15 cellular contexts compared by ENCODE assay signal in genomic region chr7:5394264-5395105, GRCh38. TPM values are rescaled to one million over a fixed set of nuclear protein-coding genes. Genes with fewer than 3 reads are reported as not detected.
DNase-seq lines count a peak whose midpoint lies in the region; ATAC-seq, FAIRE-seq and TF ChIP-seq lines count a peak whose summit lies in the region.
"Had no signal": no experiment of that assay in that cellular context is flagged by ENCODE, and none has a peak within 500 bp of the region (broad histone marks: within the 10 kb centered on the region; RNA-seq: fewer than 3 reads in every experiment).

No MANE protein-coding gene starts in this region.

- H4K20me1 ChIP-seq in HepG2 (ENCODE audit: insufficient read depth, low read length) = peaks cover 51% of the 10 kb centered on the region; the same call in 1 of the 2 replicates

- H2AFZ ChIP-seq in HepG2 (ENCODE audit: low read length) = no peak overlapping the region

- H3K4me2 ChIP-seq in HepG2 (ENCODE audit: low read depth, low read length) = no peak overlapping the region
- H3K4me2 ChIP-seq: smooth muscle cell had no signal

- H3K4me3 ChIP-seq in HepG2 (replicated peaks in 1 of 3; ENCODE audit: insufficient read depth in 1 of 3, low read depth in 2 of 3, low read length in 3 of 3) (no peak overlapping the region), right lobe of liver (no peak overlapping the region), lower lobe of right lung (no peak overlapping the region), coronary artery (no peak overlapping the region)
- H3K4me3 ChIP-seq: pancreas, smooth muscle cell had no signal

- H3K36me3 ChIP-seq in HepG2 (replicated peaks in 1 of 2; ENCODE audit: control insufficient read depth in 1 of 2, insufficient read depth in 2 of 2, low read length in 2 of 2) (peaks cover 21 to 43% of the 10 kb centered on the region in 2 experiments), right lobe of liver (peaks cover 0 to 46% (median 21%) of the 10 kb centered on the region in 4 donors), lower lobe of right lung (peaks cover 49% of the 10 kb centered on the region)

- no peaks in the 10 kb centered on the region for H3K4me1 ChIP-seq in HepG2 (ENCODE audit: insufficient read depth, low read length)
- peaks cover 0 to 13% (median 0%) of the 10 kb centered on the region in 4 donors for H3K4me1 ChIP-seq in right lobe of liver
- peaks cover 34% of the 10 kb centered on the region for H3K4me1 ChIP-seq in lower lobe of right lung

- H3K9me3 Mint-ChIP-seq in T-cell = no peaks in the 10 kb centered on the region
- H3K9me3 Mint-ChIP-seq: stimulated activated naive CD8-positive, alpha-beta T cell treated with anti-CD3 and anti-CD28 coated beads, Interleukin-15, Interleukin-2, amounts not matched to agents 100 ng/mL and 50 ng/mL, for 24 hours had no signal

- no peaks in the 10 kb centered on the region for H3K27me3 Mint-ChIP-seq in T-cell
- H3K27me3 Mint-ChIP-seq: stimulated activated naive CD8-positive, alpha-beta T cell treated with anti-CD3 and anti-CD28 coated beads, Interleukin-15, Interleukin-2, amounts not matched to agents 100 ng/mL and 50 ng/mL, for 24 hours had no signal

- H3K27ac Mint-ChIP-seq in T-cell = no peak overlapping the region
- H3K27ac Mint-ChIP-seq: stimulated activated naive CD8-positive, alpha-beta T cell treated with anti-CD3 and anti-CD28 coated beads, Interleukin-15, Interleukin-2, amounts not matched to agents 100 ng/mL and 50 ng/mL, for 24 hours had no signal

- DNase-seq in HepG2 (ENCODE audit: low spot score) (no peak), right lobe of liver (no peak), T-cell (no peak), lower lobe of right lung (no peak), coronary artery (ENCODE audit: low spot score) (no peak), NOMO-1 treated with dmso at 0.1 percent for 144 hours (lab: John Stamatoyannopoulos, UW; ENCODE audit: unreplicated experiment) (no peak), GM19239 (ENCODE audit: insufficient read length, low spot score) (no peak)
- DNase-seq: activated T-cell treated with anti-CD3 and anti-CD28 coated beads, Interleukin-2, amount 50 U/mL, for 1 hour; foreskin melanocyte; NCI-H1694 treated with DMSO at 0.1 percent for 48 hours; pancreas had no signal

- BruUV-seq in HepG2 (replicated peaks; lab: Mats Ljungman, UMichigan) = no TSS peak

- intact Hi-C loops in HepG2 (cut with micrococcal nuclease; ENCODE audit: unreplicated experiment) (no loop called here), right lobe of liver (cut with DNase I) (no loop called here), lower lobe of right lung (cut with DNase I) (no loop called here)

- TF ChIP-seq POLR2A in HepG2 (IDR thresholded peaks at IDR 0.05; ENCODE audit: insufficient read depth in 1 of 2, low read depth in 2 of 2, low read length in 2 of 2) (no peak), right lobe of liver (IDR thresholded peaks at IDR 0.05) (no peak)

- H3K79me2 ChIP-seq in HepG2 (ENCODE audit: insufficient read depth, low read length) = peaks cover 30% of the 10 kb centered on the region

- POLR2A ChIA-PET in HepG2 (lab: Yijun Ruan, JAX) = interaction anchor here (1.1 kb wide), 1 partner anchor 10 kb away, joined by 3 read pairs; no protein-coding TSS in a partner anchor
- POLR2A ChIA-PET in T-cell (lab: Charles Lee) = no interaction called here

- H3K9me3 ChIP-seq in HepG2 (ENCODE audit: low read length) (no peaks in the 10 kb centered on the region), right lobe of liver (no peaks in the 10 kb centered on the region), lower lobe of right lung (no peaks in the 10 kb centered on the region)
- H3K9me3 ChIP-seq: pancreas had no signal

- in situ Hi-C loops in HepG2 (cut with HindIII; ENCODE audit: extremely low pct_ligation_motif_present, low pct_unique_long_range_greater_than_20kb) = no loop called here

- peak overlapping the region in 2 of 3 donors; percentile 45 to 77 for H3K4me3 Mint-ChIP-seq in T-cell

- ATAC-seq in HepG2 = no peak
- no peak for ATAC-seq in right lobe of liver
- no peak for ATAC-seq in T-cell (replicated peaks in 1 of 4)
- no peak for ATAC-seq in lower lobe of right lung
- no peak for ATAC-seq in GM18909 (IDR thresholded peaks at IDR 0.05; ENCODE audit: poor library complexity, unreplicated experiment)
- ATAC-seq: pancreas had no signal

- no peaks in the 10 kb centered on the region for H3K27me3 ChIP-seq in HepG2 (ENCODE audit: control insufficient read depth in 1 of 2, insufficient read depth in 2 of 2, low read length in 2 of 2)
- H3K27me3 ChIP-seq in right lobe of liver = no peaks in the 10 kb centered on the region
- no peaks in the 10 kb centered on the region for H3K27me3 ChIP-seq in lower lobe of right lung (ENCODE audit: low read depth)
- H3K27me3 ChIP-seq: pancreas had no signal

- TF ChIP-seq EP300 in HepG2 (IDR thresholded peaks at IDR 0.05; ENCODE audit: low read depth in 2 of 2, low read length in 2 of 2) (no peak), HepG2 (CRISPR knock-in tag; IDR thresholded peaks at IDR 0.05; ENCODE audit: borderline replicate concordance) (no peak)

- CTCF ChIA-PET in HepG2 (lab: Yijun Ruan, JAX; ENCODE audit: low intra/inter-chr PET ratio, low total read pairs) (no interaction called here), T-cell (lab: Charles Lee) (interaction anchor here in 1 of 2 donors (0.7 kb wide), 1 partner anchor 341 kb away, joined by 3 read pairs; no protein-coding TSS in a partner anchor)

- H3K9ac ChIP-seq in HepG2 (ENCODE audit: insufficient read depth, low read depth, low read length) = no peak overlapping the region

- TF ChIP-seq RAD21 in HepG2 (CRISPR knock-in tag; IDR thresholded peaks at IDR 0.05) = no peak

- TF ChIP-seq CTCF in HepG2 (CRISPR knock-in tag; IDR thresholded peaks at IDR 0.05) (no peak), right lobe of liver (IDR thresholded peaks at IDR 0.05) (no peak), lower lobe of right lung (IDR thresholded peaks at IDR 0.05) (no peak), coronary artery (IDR thresholded peaks at IDR 0.05) (no peak)

- FAIRE-seq in HepG2 (lab: Jason Lieb, UNC) = no peak
- FAIRE-seq in GM19239 (lab: Jason Lieb, UNC) = no peak
- FAIRE-seq: pancreas, RCC 7860 had no signal

- H3K27ac ChIP-seq in HepG2 (ENCODE audit: extremely low read length, insufficient read depth, low read length) (no peak overlapping the region), right lobe of liver (no peak overlapping the region), lower lobe of right lung (peak overlapping the region; percentile 58), coronary artery (no peak overlapping the region)
- H3K27ac ChIP-seq: pancreas had no signal

- peaks cover 18% of the 10 kb centered on the region for H3K36me3 Mint-ChIP-seq in T-cell

- WGBS in HepG2 (ENCODE audit: low lambda C conversion rate) = 96% methylated on average over 18 of the region's 33 CpGs
- 80% methylated on average over 7 of the region's 33 CpGs for WGBS in right lobe of liver (ENCODE audit: insufficient coverage, low coverage, low lambda C conversion rate, missing lambda C conversion rate)

- H3K4me1 Mint-ChIP-seq in T-cell = peaks cover 31 to 45% (median 38%) of the 10 kb centered on the region in 3 donors

TF ChIP-seq in HepG2, 621 proteins besides CTCF, POLR2A, EP300 and RAD21 (continues in another document):
- peak; percentile 40 for TF ChIP-seq RBM22 (optimal IDR thresholded peaks at IDR 0.05; ENCODE audit: low read length)
- peak; percentile 53 for TF ChIP-seq RBFOX2 (IDR thresholded peaks at IDR 0.05; ENCODE audit: low read depth, low read length)
- peak; percentile 94 for TF ChIP-seq AGO2 (optimal IDR thresholded peaks at IDR 0.05; ENCODE audit: low read depth, low read length)
- no peak for TF ChIP-seq ZBTB39 (CRISPR knock-in tag; IDR thresholded peaks at IDR 0.05)

RNA-seq across cellular contexts. Expression of gene TNRC18, which starts 29.1 kb away (rescaled TPM):
- 12.8 and 17.4 TPM in 2 replicates for total RNA-seq in HepG2 (2016; rRNA removed; fragmentation: Illumina TruSeq; extraction: Trizol)
- total RNA-seq in HepG2 (2016; cell fraction: cytosol; rRNA removed; fragmentation: Illumina TruSeq; extraction: Trizol; ENCODE audit: low read depth) = 4.9 and 7.1 TPM in 2 replicates
- total RNA-seq in HepG2 (2016; cell fraction: insoluble cytoplasmic fraction; rRNA removed; fragmentation: Illumina TruSeq; extraction: Trizol) = 12.8 and 21.5 TPM in 2 replicates
- 4.9 and 5.6 TPM in 2 replicates for total RNA-seq in HepG2 (2016; cell fraction: membrane; rRNA removed; fragmentation: Illumina TruSeq; extraction: Trizol)
- total RNA-seq in HepG2 (2016; cell fraction: nucleus; rRNA removed; fragmentation: Illumina TruSeq; extraction: Trizol) = 28.3 and 34.0 TPM in 2 replicates
- 10.9 and 11.7 TPM in 2 replicates for polyA plus RNA-seq in HepG2 (2011; rRNA removed)
- polyA plus RNA-seq in HepG2 (2011; cell fraction: cytosol; rRNA removed) = 8.6 and 11.8 TPM in 2 replicates
- polyA plus RNA-seq in HepG2 (2011; cell fraction: nucleus; rRNA removed) = 65.7 and 102 TPM in 2 replicates
- 40.6 and 53.7 TPM in 2 replicates for polyA plus RNA-seq in HepG2 (2012)
- polyA plus RNA-seq in HepG2 (2016; cell fraction: cytosol; fragmentation: Illumina TruSeq; extraction: Trizol; ENCODE audit: low read depth) = 0.71 and 1.3 TPM in 2 replicates
- polyA plus RNA-seq in HepG2 (2016; cell fraction: insoluble cytoplasmic fraction; fragmentation: Illumina TruSeq; extraction: Trizol; ENCODE audit: low read depth) = 16.6 and 19.8 TPM in 2 replicates
- 0.82 and 1.2 TPM in 2 replicates for polyA plus RNA-seq in HepG2 (2016; cell fraction: membrane; fragmentation: Illumina TruSeq; extraction: Trizol; ENCODE audit: low read depth)
- polyA plus RNA-seq in HepG2 (2016; cell fraction: nucleus; fragmentation: Illumina TruSeq; extraction: Trizol; ENCODE audit: insufficient read depth, low read depth) = 58.8 and 59.2 TPM in 2 replicates
- polyA minus RNA-seq in HepG2 (2011; rRNA and poly(A)+ RNA removed; ENCODE audit: low replicate concordance) = 11.2 and 51.4 TPM in 2 replicates
- 44.7 and 49.3 TPM in 2 replicates for polyA minus RNA-seq in HepG2 (2011; cell fraction: cytosol; rRNA and poly(A)+ RNA removed)
- 49.2 and 54.8 TPM in 2 replicates for polyA minus RNA-seq in HepG2 (2011; cell fraction: nucleus; rRNA and poly(A)+ RNA removed)
- total RNA-seq in right lobe of liver = 10 to 100 TPM; 27.0 to 36.9 (median 30.5) TPM
- total RNA-seq in T-cell = 10 to 100 TPM; 58.8 to 71.0 (median 62.6) TPM
- 104 TPM for total RNA-seq in lower lobe of right lung
